In the genomic region with DNA sequence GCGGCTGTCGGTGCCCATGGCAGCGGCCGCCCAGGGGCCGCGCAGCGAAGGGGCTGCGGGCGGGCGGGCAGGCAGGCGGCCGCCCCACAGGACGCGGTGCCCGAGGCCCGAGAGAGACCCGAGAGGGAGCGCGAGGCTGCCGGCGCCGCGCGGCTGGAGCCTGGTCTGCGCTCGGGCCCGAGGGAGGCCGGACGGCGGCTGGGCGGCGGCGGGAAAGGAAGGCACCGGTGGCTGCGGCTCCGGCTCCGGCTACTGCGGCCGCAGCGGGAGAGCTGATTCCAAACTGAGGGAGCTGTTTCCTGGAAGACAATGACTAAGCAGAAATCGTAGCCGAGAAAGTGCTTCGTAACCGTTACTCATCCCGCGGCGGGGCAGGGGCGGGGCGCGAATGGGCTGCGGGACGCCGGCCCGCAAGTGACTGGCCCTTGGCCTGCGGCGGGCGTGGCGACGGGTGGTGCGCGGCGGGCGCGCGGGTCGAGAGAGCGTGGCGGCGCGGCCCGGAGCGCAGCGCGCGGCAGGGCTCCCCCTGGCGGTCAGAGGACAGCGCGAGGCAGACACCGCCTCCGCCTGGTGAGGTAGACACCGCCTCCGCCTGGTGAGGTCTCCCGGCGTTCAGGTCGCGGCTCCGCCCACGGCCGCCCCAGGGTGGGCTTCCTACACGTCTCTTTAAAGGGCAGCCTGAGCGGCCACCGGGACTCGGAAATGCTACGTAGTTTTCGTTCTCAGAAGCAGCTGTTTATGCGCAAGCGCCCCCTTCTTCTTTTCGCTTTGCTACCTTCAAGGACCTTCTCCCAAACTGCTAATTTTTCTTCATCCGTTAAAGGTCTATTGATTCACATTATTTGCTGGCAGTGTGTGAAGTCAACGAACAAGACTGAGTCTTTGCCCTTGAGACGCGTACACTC, we compare ENCODE assay signal across 8 cellular contexts. TPM values are rescaled to one million over a fixed set of nuclear protein-coding genes. Genes with fewer than 3 reads are reported as not detected.
DNase-seq lines count a peak whose midpoint lies in the region; ATAC-seq, FAIRE-seq and TF ChIP-seq lines count a peak whose summit lies in the region.

A gene with protein sequence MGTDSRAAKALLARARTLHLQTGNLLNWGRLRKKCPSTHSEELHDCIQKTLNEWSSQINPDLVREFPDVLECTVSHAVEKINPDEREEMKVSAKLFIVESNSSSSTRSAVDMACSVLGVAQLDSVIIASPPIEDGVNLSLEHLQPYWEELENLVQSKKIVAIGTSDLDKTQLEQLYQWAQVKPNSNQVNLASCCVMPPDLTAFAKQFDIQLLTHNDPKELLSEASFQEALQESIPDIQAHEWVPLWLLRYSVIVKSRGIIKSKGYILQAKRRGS (minus strand): TSS at position 285 of the 905 bp plus-strand sequence. CDS start 267 bp downstream, at position 18.

- POLR2A ChIA-PET in A673 (lab: Charles Lee; ENCODE audit: low non-redundant PET) = interaction anchor here (0.6 kb wide), 1 partner anchor 17 kb away, joined by 6 read pairs; no protein-coding TSS in a partner anchor

- H3K36me3 ChIP-seq in A673 (ENCODE audit: insufficient read depth, low read length, poor library complexity, severe bottlenecking) = no peaks in the 10 kb centered on the region
- no peaks in the 10 kb centered on the region for H3K36me3 ChIP-seq in mammary epithelial cell (ENCODE audit: insufficient read depth, low read length)
- no peaks in the 10 kb centered on the region for H3K36me3 ChIP-seq in small intestine (ENCODE audit: control insufficient read depth in 2 of 2, insufficient read depth in 2 of 2, low read length in 2 of 2)

- intact Hi-C loops in A673 (cut with micrococcal nuclease; ENCODE audit: unreplicated experiment) (loop anchor here (2.0 kb wide), 1 partner anchor 31 kb away; a partner anchor contains a TSS), mammary epithelial cell (cut with micrococcal nuclease) (loop anchor here (1.0 to 10.0 kb wide), 8 partner anchors 31 to 509 kb away; a partner anchor contains a TSS)

- H3K9ac ChIP-seq in mammary epithelial cell (ENCODE audit: insufficient read depth, low read length) = peak within 1 kb of the TSS; percentile 82

- peaks cover 1% of the 10 kb centered on the region for H4K20me1 ChIP-seq in mammary epithelial cell (ENCODE audit: insufficient read depth, low read length)

- 7% methylated on average over 25 of the region's 102 CpGs for WGBS in mammary epithelial cell (ENCODE audit: low coverage, missing lambda C conversion rate)
- WGBS in small intestine, 3 donors = 0 to 1% (median 1%) methylated on average over 87 to 102 of the region's 102 CpGs

- no peaks in the 10 kb centered on the region for H3K9me3 ChIP-seq in A673 (ENCODE audit: low read depth, low read length, poor library complexity, severe bottlenecking)
- H3K9me3 ChIP-seq in mammary epithelial cell (replicated peaks; ENCODE audit: insufficient read depth, low read length) = no peaks in the 10 kb centered on the region
- no peaks in the 10 kb centered on the region for H3K9me3 ChIP-seq in small intestine (ENCODE audit: control insufficient read depth, low read depth)

- no TSS peak for BruUV-seq in A673 (replicated peaks; lab: Mats Ljungman, UMichigan)
- BruUV-seq in mammary epithelial cell (replicated peaks; lab: Mats Ljungman, UMichigan) = no TSS peak

- peak; percentile 86 for TF ChIP-seq CTCF in A673 (conservative IDR thresholded peaks at IDR 0.05; ENCODE audit: low read depth, low read length)
- TF ChIP-seq CTCF in VCaP (conservative IDR thresholded peaks at IDR 0.05) = peak; percentile 99
- TF ChIP-seq CTCF in mammary epithelial cell (conservative IDR thresholded peaks at IDR 0.05 in 1 of 2, IDR thresholded peaks at IDR 0.05 in 1 of 2; ENCODE audit: extremely low read depth in 1 of 2, insufficient read depth in 1 of 2, low read depth in 1 of 2, low read length in 2 of 2) = peak; percentile 68 to 70

- peaks cover 48% of the 10 kb centered on the region for H3K79me2 ChIP-seq in mammary epithelial cell (ENCODE audit: insufficient read depth, low read length)

- CTCF ChIA-PET in A673 (lab: Charles Lee) (interaction anchor here (0.6 kb wide), 1 partner anchor 37 kb away, joined by 4 read pairs; no protein-coding TSS in a partner anchor), mammary epithelial cell (lab: Charles Lee; ENCODE audit: low non-redundant PET) (interaction anchor here (0.6 to 0.7 kb wide), 4 partner anchors 57 to 587 kb away, joined by 3 to 5 read pairs (median 4); no protein-coding TSS in a partner anchor)

- no peak for FAIRE-seq in small intestine (lab: Jason Lieb, UNC)

- in situ Hi-C loops in mammary epithelial cell (cut with MboI; ENCODE audit: low sequenced_read_pairs in 2 of 2) = no loop called here

- dilution Hi-C loops in mammary epithelial cell (cut with HindIII; ENCODE audit: low sequenced_read_pairs) = no loop called here

- H2AFZ ChIP-seq in mammary epithelial cell (ENCODE audit: low read depth, low read length) = peak within 1 kb of the TSS; percentile 85

- peaks cover 37% of the 10 kb centered on the region for H3K4me1 ChIP-seq in A673 (ENCODE audit: insufficient read depth, low read length, poor library complexity, severe bottlenecking)
- peaks cover 16% of the 10 kb centered on the region for H3K4me1 ChIP-seq in mammary epithelial cell (ENCODE audit: insufficient read depth, low read length)
- H3K4me1 ChIP-seq in small intestine (ENCODE audit: control insufficient read depth in 2 of 2, insufficient read depth in 1 of 2, low read depth in 1 of 2, low read length in 1 of 2) = no peaks in the 10 kb centered on the region

- H3K27ac ChIP-seq in A673 (ENCODE audit: low read depth, low read length, poor library complexity, severe bottlenecking) (peak within 1 kb of the TSS; percentile 82), VCaP (peak within 1 kb of the TSS; percentile 86), mammary epithelial cell (ENCODE audit: insufficient read depth, low read depth, low read length) (peak within 1 kb of the TSS; percentile 88), small intestine (ENCODE audit: low read depth in 1 of 2, low read length in 1 of 2) (peak within 1 kb of the TSS; percentile 90 to 94)

- H3K27me3 ChIP-seq in A673 (replicated peaks; ENCODE audit: insufficient read depth, low read depth, low read length, poor library complexity) (no peaks in the 10 kb centered on the region), mammary epithelial cell (ENCODE audit: insufficient read depth, low read length) (no peaks in the 10 kb centered on the region), small intestine (ENCODE audit: control insufficient read depth in 2 of 2, insufficient read depth in 2 of 2, low read length in 2 of 2) (no peaks in the 10 kb centered on the region)

- peak; percentile 96 for ATAC-seq in GM18520 (IDR thresholded peaks at IDR 0.05; ENCODE audit: unreplicated experiment)
- ATAC-seq in HG03064 (IDR thresholded peaks at IDR 0.05; ENCODE audit: low read depth, unreplicated experiment) = peak; percentile 93

- H3K4me3 ChIP-seq in A673 (ENCODE audit: low read depth, low read length, poor library complexity, severe bottlenecking) = peak within 1 kb of the TSS; percentile 89
- H3K4me3 ChIP-seq in mammary epithelial cell (replicated peaks in 1 of 3; ENCODE audit: insufficient read depth in 1 of 3, low read depth in 2 of 3, low read length in 3 of 3) = peak within 1 kb of the TSS; percentile 50 to 90 (median 78)
- H3K4me3 ChIP-seq in small intestine (ENCODE audit: low read depth in 1 of 2, low read length in 2 of 2) = peak within 1 kb of the TSS; percentile 96 to 99

- peak within 1 kb of the TSS; percentile 93 for H3K4me2 ChIP-seq in mammary epithelial cell (ENCODE audit: insufficient read depth, low read depth, low read length)

- DNase-seq in A673 (ENCODE audit: low spot score) = peak; percentile 94
- peak; percentile 73 for DNase-seq in NCI-H2171 (lab: John Stamatoyannopoulos, UW)
- DNase-seq in mammary epithelial cell = peak; percentile 94
- peak; percentile 95 for DNase-seq in iPS-NIHi11 (ENCODE audit: low spot score)
- peak; percentile 93 for DNase-seq in small intestine

RNA-seq across cellular contexts. Expression of the gene that starts here (rescaled TPM):
- total RNA-seq in A673 (2021) (27.5 and 34.4 TPM in 2 replicates), mammary epithelial cell (100 to 1,000 TPM in 1 of 2 donors, 10 to 100 TPM in 1; 96.5 to 129 TPM)
- polyA plus RNA-seq in mammary epithelial cell (108 TPM), small intestine (10 to 100 TPM in 2 of 3 donors, 1 to 10 TPM in 1; 8.8 to 62.6 (median 52.4) TPM)
- 123 TPM for polyA minus RNA-seq in mammary epithelial cell

Comparison
In these comparisons a context has a peak if more than half of its experiments do, and no peak if none do; other contexts are left out.
1. Peak in every context shown above with its lines: DNase-seq, ATAC-seq, H3K4me3 ChIP-seq and H3K27ac ChIP-seq.